Comparison of ENCODE assay signal across 22 cellular contexts in genomic region chr10:110113670-110114337, GRCh38.
DNase-seq lines count a peak whose midpoint lies in the region; ATAC-seq and TF ChIP-seq lines count a peak whose summit lies in the region.
"Had no signal": no experiment of that assay in that cellular context is flagged by ENCODE, and none has a peak within 500 bp of the region (broad histone marks: within the 10 kb centered on the region; RNA-seq: fewer than 3 reads in every experiment).

No MANE protein-coding gene starts in this region.

- H3K36me3 ChIP-seq in heart left ventricle, result peaks cover 0 to 70% (median 56%) of the 10 kb centered on the region in 9 donors

- peak; percentile 29 for DNase-seq in Right ventricle myocardium superior
- DNase-seq in cardiac septum (ENCODE audit: low spot score), result no peak
- no peak for DNase-seq in activated T-helper 1 cell treated with anti-CD3 and anti-CD28 coated beads, Interleukin-12 subunit alpha, Interleukin-12 subunit beta, Interleukin-2, Interleukin-4 antibody, amounts not matched to agents 30 ng/mL and 10 ng/mL and 1 ng/mL, durations not matched to agents 14 hours and 24 hours and 36 hours (ENCODE audit: low spot score)
- peak in 1 of 5 donors; percentile 41 for DNase-seq in heart left ventricle
- no peak for DNase-seq in DMS114 treated with DMSO at 0.1 percent for 48 hours (lab: John Stamatoyannopoulos, UW; ENCODE audit: unreplicated experiment)
- no peak for DNase-seq in occipital lobe (lab: John Stamatoyannopoulos, UW)
- no peak for DNase-seq in DMS79 treated with DMSO at 0.1 percent for 48 hours (lab: John Stamatoyannopoulos, UW)
- DNase-seq: activated naive CD4-positive, alpha-beta T cell treated with anti-CD3 and anti-CD28 coated beads for 36 hours; CD4-positive, CD25-positive, alpha-beta regulatory T cell; foreskin melanocyte; GOT3; hypothalamus; mammary epithelial cell; NCI-H748 treated with DMSO at 0.1 percent for 48 hours; PC-3; stimulated activated CD4-positive, alpha-beta T cell treated with anti-CD3 and anti-CD28 coated beads, Interleukin-1b, Interleukin-23, amount 100 ng/mL, for 48 hours; stimulated activated naive CD4-positive, alpha-beta T cell; T-helper 2 cell had no signal

- ATAC-seq in Right ventricle myocardium superior (ENCODE audit: poor library complexity) (peak; percentile 60), heart left ventricle (peak in 3 of 4 donors; percentile 67 to 73 (median 70))
- no peak for ATAC-seq in stimulated activated memory B cell treated with anti-CD40 and anti-IgM and Interleukin-4, amounts not matched to agents 10 μg/mL and 1 μg/mL and 100 μg/mL, for 72 hours
- ATAC-seq: PC-3 had no signal

- peak in 4 of 12 donors; percentile 7 to 16 (median 12) for TF ChIP-seq CTCF in heart left ventricle (IDR thresholded peaks at IDR 0.05)

- H3K4me3 Mint-ChIP-seq in activated T-helper 1 cell treated with anti-CD3 and anti-CD28 coated beads, Interleukin-12 subunit alpha, Interleukin-12 subunit beta, Interleukin-2, Interleukin-4 antibody, amounts not matched to agents 30 ng/mL and 10 ng/mL and 1 ng/mL, durations not matched to agents 14 hours and 24 hours and 36 hours, result no peak overlapping the region
- H3K4me3 Mint-ChIP-seq in stimulated activated memory B cell treated with anti-CD40 and anti-IgM and Interleukin-4, amounts not matched to agents 10 μg/mL and 1 μg/mL and 100 μg/mL, for 72 hours, result no peak overlapping the region
- H3K4me3 Mint-ChIP-seq: activated naive CD4-positive, alpha-beta T cell treated with anti-CD3 and anti-CD28 coated beads for 36 hours; CD4-positive, CD25-positive, alpha-beta regulatory T cell had no signal

- no peaks in the 10 kb centered on the region for H3K27me3 ChIP-seq in heart left ventricle
- H3K27me3 ChIP-seq: SJSA1 had no signal

- intact Hi-C loops in Right ventricle myocardium superior (cut with DNase I) (loop anchor here (10.0 kb wide), 1 partner anchor 109 kb away; the partner anchor contains the start of gene ADD3), cardiac septum (cut with DNase I) (no loop called here), heart left ventricle (cut with DNase I) (loop anchor here in 2 of 10 donors (5.0 kb wide), 2 partner anchors 102 to 107 kb away; partner anchors contain the start of gene ADD3 (in 1 of the 2))
- intact Hi-C loops in activated T-helper 1 cell treated with anti-CD3 and anti-CD28 coated beads, Interleukin-12 subunit alpha, Interleukin-12 subunit beta, Interleukin-2, Interleukin-4 antibody, amounts not matched to agents 30 ng/mL and 10 ng/mL and 1 ng/mL, durations not matched to agents 14 hours and 24 hours and 36 hours (cut with micrococcal nuclease), result no loop called here

- peaks cover 3 to 19% (median 5%) of the 10 kb centered on the region in 12 donors for H3K4me1 ChIP-seq in heart left ventricle
- H3K4me1 ChIP-seq: parathyroid adenoma, SJSA1 had no signal

- WGBS in heart left ventricle, 4 donors, result 75 to 84% (median 79%) methylated on average over 4 of the region's 4 CpGs

- H3K4me1 Mint-ChIP-seq in activated T-helper 1 cell treated with anti-CD3 and anti-CD28 coated beads, Interleukin-12 subunit alpha, Interleukin-12 subunit beta, Interleukin-2, Interleukin-4 antibody, amounts not matched to agents 30 ng/mL and 10 ng/mL and 1 ng/mL, durations not matched to agents 14 hours and 24 hours and 36 hours (ENCODE audit: low read depth), result peaks cover 11% of the 10 kb centered on the region
- peaks cover 6% of the 10 kb centered on the region for H3K4me1 Mint-ChIP-seq in stimulated activated memory B cell treated with anti-CD40 and anti-IgM and Interleukin-4, amounts not matched to agents 10 μg/mL and 1 μg/mL and 100 μg/mL, for 72 hours

- H3K9me3 ChIP-seq in heart left ventricle, result no peaks in the 10 kb centered on the region
- H3K9me3 ChIP-seq: SJSA1 had no signal

- peak overlapping the region; percentile 20 for H3K27ac Mint-ChIP-seq in activated T-helper 1 cell treated with anti-CD3 and anti-CD28 coated beads, Interleukin-12 subunit alpha, Interleukin-12 subunit beta, Interleukin-2, Interleukin-4 antibody, amounts not matched to agents 30 ng/mL and 10 ng/mL and 1 ng/mL, durations not matched to agents 14 hours and 24 hours and 36 hours
- peak overlapping the region; percentile 16 for H3K27ac Mint-ChIP-seq in stimulated activated memory B cell treated with anti-CD40 and anti-IgM and Interleukin-4, amounts not matched to agents 10 μg/mL and 1 μg/mL and 100 μg/mL, for 72 hours
- H3K27ac Mint-ChIP-seq: activated naive CD4-positive, alpha-beta T cell treated with anti-CD3 and anti-CD28 coated beads for 36 hours had no signal

- no peaks in the 10 kb centered on the region for H3K27me3 Mint-ChIP-seq in activated T-helper 1 cell treated with anti-CD3 and anti-CD28 coated beads, Interleukin-12 subunit alpha, Interleukin-12 subunit beta, Interleukin-2, Interleukin-4 antibody, amounts not matched to agents 30 ng/mL and 10 ng/mL and 1 ng/mL, durations not matched to agents 14 hours and 24 hours and 36 hours (ENCODE audit: insufficient read depth)
- no peaks in the 10 kb centered on the region for H3K27me3 Mint-ChIP-seq in stimulated activated memory B cell treated with anti-CD40 and anti-IgM and Interleukin-4, amounts not matched to agents 10 μg/mL and 1 μg/mL and 100 μg/mL, for 72 hours
- H3K27me3 Mint-ChIP-seq: CD4-positive, CD25-positive, alpha-beta regulatory T cell had no signal

- no peak for TF ChIP-seq POLR2A in heart left ventricle (IDR thresholded peaks at IDR 0.05)

- H3K36me3 Mint-ChIP-seq in activated T-helper 1 cell treated with anti-CD3 and anti-CD28 coated beads, Interleukin-12 subunit alpha, Interleukin-12 subunit beta, Interleukin-2, Interleukin-4 antibody, amounts not matched to agents 30 ng/mL and 10 ng/mL and 1 ng/mL, durations not matched to agents 14 hours and 24 hours and 36 hours (ENCODE audit: low read depth), result peaks cover 48% of the 10 kb centered on the region
- peaks cover 50% of the 10 kb centered on the region for H3K36me3 Mint-ChIP-seq in stimulated activated memory B cell treated with anti-CD40 and anti-IgM and Interleukin-4, amounts not matched to agents 10 μg/mL and 1 μg/mL and 100 μg/mL, for 72 hours

- H3K4me3 ChIP-seq in heart left ventricle, result no peak overlapping the region
- H3K4me3 ChIP-seq: coronary artery, SJSA1 had no signal

- H3K9me3 Mint-ChIP-seq in activated T-helper 1 cell treated with anti-CD3 and anti-CD28 coated beads, Interleukin-12 subunit alpha, Interleukin-12 subunit beta, Interleukin-2, Interleukin-4 antibody, amounts not matched to agents 30 ng/mL and 10 ng/mL and 1 ng/mL, durations not matched to agents 14 hours and 24 hours and 36 hours, result no peaks in the 10 kb centered on the region
- no peaks in the 10 kb centered on the region for H3K9me3 Mint-ChIP-seq in stimulated activated memory B cell treated with anti-CD40 and anti-IgM and Interleukin-4, amounts not matched to agents 10 μg/mL and 1 μg/mL and 100 μg/mL, for 72 hours
- H3K9me3 Mint-ChIP-seq: activated naive CD4-positive, alpha-beta T cell treated with anti-CD3 and anti-CD28 coated beads for 36 hours; CD4-positive, CD25-positive, alpha-beta regulatory T cell had no signal

- H3K27ac ChIP-seq in heart left ventricle, result peak overlapping the region in 7 of 12 donors; percentile 6 to 44 (median 27)
- H3K27ac ChIP-seq: coronary artery, parathyroid adenoma, SJSA1 had no signal
